ENCODE assay signal across 8 cellular contexts in the genomic region with DNA sequence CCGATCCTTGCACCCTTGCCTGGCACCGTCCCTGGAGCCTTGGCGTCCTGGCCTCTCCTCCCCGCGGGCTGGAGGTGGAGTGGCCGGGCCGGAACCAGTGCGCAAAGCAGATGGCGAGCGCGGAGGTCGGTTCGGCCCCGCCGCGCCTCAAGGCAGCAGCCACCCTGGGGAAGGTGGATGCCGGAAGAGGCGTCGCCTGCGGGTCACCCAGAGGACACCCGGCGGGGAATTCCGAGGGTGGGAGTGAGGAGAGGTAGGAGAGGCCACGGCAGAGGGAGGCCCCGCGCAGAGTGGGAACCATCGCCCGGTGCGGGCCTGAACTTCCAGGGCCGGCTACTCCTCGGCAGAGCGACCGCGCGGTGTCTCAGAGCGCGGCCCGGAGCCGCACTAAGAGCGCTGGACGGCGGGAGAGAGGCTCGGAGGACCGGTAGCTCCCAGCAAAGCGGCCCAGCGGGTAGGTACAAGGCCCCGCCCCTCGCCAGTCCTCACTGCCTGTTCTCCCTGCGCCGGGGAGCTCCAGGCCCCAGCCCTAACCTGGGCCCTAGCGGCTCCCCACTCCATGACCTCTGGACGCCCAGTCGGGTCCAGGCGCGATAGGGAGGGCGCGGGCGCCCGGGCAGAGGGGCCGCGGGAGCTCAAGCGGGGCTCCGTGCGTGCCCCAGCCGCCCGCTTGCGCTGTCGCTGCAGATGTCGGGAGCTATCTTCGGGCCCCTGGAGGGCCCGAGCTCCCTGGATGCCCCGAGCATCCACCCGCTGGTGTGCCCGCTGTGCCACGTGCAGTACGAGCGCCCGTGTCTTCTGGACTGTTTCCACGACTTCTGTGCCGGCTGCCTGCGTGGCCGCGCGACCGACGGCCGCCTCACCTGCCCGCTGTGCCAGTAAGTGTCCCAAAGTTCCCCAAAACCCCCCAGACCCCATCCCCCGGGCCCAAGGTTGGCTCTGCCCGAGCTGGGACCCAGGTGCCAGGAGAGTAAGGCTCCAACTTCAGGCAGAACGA. TPM values are rescaled to one million over a fixed set of nuclear protein-coding genes. Genes with fewer than 3 reads are reported as not detected.
DNase-seq lines count a peak whose midpoint lies in the region; ATAC-seq, FAIRE-seq and TF ChIP-seq lines count a peak whose summit lies in the region.

TSS of gene RNF207 (plus strand) at position 271 of the 997 bp plus-strand sequence. CDS start at position 688, 417 bp downstream.

- H3K4me1 ChIP-seq in HUES64 (ENCODE audit: insufficient read depth, low read length): peaks cover 4% of the 10 kb centered on the region
- H3K4me1 ChIP-seq in H1 (replicated peaks in 1 of 4; ENCODE audit: control insufficient read depth in 3 of 4, insufficient read depth in 4 of 4, low read length in 3 of 4): peaks cover 0 to 31% (median 24%) of the 10 kb centered on the region in 4 experiments; a peak in 6 of 7 replicates

- peak within 1 kb of the TSS; percentile 72 for H2BK120ac ChIP-seq in H1 (replicated peaks; ENCODE audit: low read depth, low read length)

- H3K14ac ChIP-seq in H1 (ENCODE audit: insufficient read length): no peak within 1 kb of the TSS

- peak within 1 kb of the TSS; percentile 54 for H3K4me3 ChIP-seq in AG10803 (ENCODE audit: low read length)
- peak within 1 kb of the TSS; percentile 48 for H3K4me3 ChIP-seq in HUES64 (ENCODE audit: low read length)
- H3K4me3 ChIP-seq in H1 (ENCODE audit: extremely low read depth in 1 of 4, insufficient read depth in 2 of 4, low read depth in 3 of 4, low read length in 4 of 4): peak within 1 kb of the TSS; percentile 35 to 61 (median 48)

- H3K56ac ChIP-seq in H1 (replicated peaks; ENCODE audit: insufficient read length, low read depth, low read length): peak within 1 kb of the TSS; percentile 46

- no peak within 1 kb of the TSS for H3K9ac ChIP-seq in HUES64 (ENCODE audit: low read depth, low read length)
- H3K9ac ChIP-seq in H1 (replicated peaks in 1 of 4; ENCODE audit: extremely low read depth in 1 of 4, low read depth in 3 of 4, low read length in 3 of 4): no peak within 1 kb of the TSS

- TF ChIP-seq CTCF in AG10803 (conservative IDR thresholded peaks at IDR 0.05; ENCODE audit: low read length) (no peak), H1 (IDR thresholded peaks at IDR 0.05; ENCODE audit: control extremely low read depth in 1 of 3, insufficient read depth in 1 of 3, low read depth in 1 of 3, low read length in 3 of 3) (no peak)

- 20% methylated on average over 91 of the region's 91 CpGs for WGBS in HUES64
- 9% methylated on average over 33 of the region's 91 CpGs; no CpG with 5 or more reads in 1 of the 2 experiments for WGBS in H1 (ENCODE audit: extremely low coverage in 1 of 2, insufficient coverage in 1 of 2, insufficient read length in 1 of 2, insufficient replicate concordance in 2 of 2, low coverage in 1 of 2, low lambda C conversion rate in 2 of 2, missing lambda C conversion rate in 1 of 2), 2 experiments

- peak within 1 kb of the TSS; percentile 51 for H4K5ac ChIP-seq in H1 (ENCODE audit: insufficient read length, low read depth, low read length)

- peak within 1 kb of the TSS; percentile 25; the same call in 1 of the 2 replicates for H3K27ac ChIP-seq in HUES64 (ENCODE audit: low read depth, low read length)
- no peak within 1 kb of the TSS for H3K27ac ChIP-seq in H1 (ENCODE audit: low read depth, low read length)

- H3K18ac ChIP-seq in H1 (ENCODE audit: extremely low read depth, low read length): peak within 1 kb of the TSS; percentile 71

- peak within 1 kb of the TSS; percentile 57 to 92 for H3K4me2 ChIP-seq in H1 (ENCODE audit: insufficient read depth in 1 of 2, low read depth in 2 of 2, low read length in 2 of 2)

- peaks cover 0 to 7% of the 10 kb centered on the region in 2 experiments for H4K20me1 ChIP-seq in H1 (replicated peaks in 1 of 2; ENCODE audit: control insufficient read depth in 1 of 2, insufficient read depth in 2 of 2, low read length in 2 of 2)

- TF ChIP-seq EP300 in H1 (IDR thresholded peaks at IDR 0.05; ENCODE audit: borderline replicate concordance in 1 of 2, low read depth in 2 of 2, low read length in 2 of 2): no peak

- POLR2A ChIA-PET in H1 (lab: Charles Lee; ENCODE audit: partially characterized antibody): interaction anchor here (0.7 to 5.6 kb wide), 22 partner anchors 8 to 341 kb away, joined by 3 to 78 read pairs (median 4); partner anchors contain the start of genes HES3, ICMT, RPL22 and TNFRSF25

- H3K23me2 ChIP-seq in H1 (ENCODE audit: low read depth, low read length): peaks cover 20% of the 10 kb centered on the region; the same call in 1 of the 2 replicates

- peak within 1 kb of the TSS; percentile 84; the same call in 1 of the 2 replicates for H2BK12ac ChIP-seq in H1 (ENCODE audit: low read depth, low read length)

- 0 out of 2 replicates have a peak within 1 kb of the TSS, but pooled peaks have one; percentile 46 for H2BK15ac ChIP-seq in H1 (ENCODE audit: low read length)

- no peak within 1 kb of the TSS for H3K23ac ChIP-seq in H1 (ENCODE audit: insufficient read length)

- H3K4ac ChIP-seq in H1 (replicated peaks; ENCODE audit: insufficient read length, low read depth, low read length): no peak within 1 kb of the TSS

- H3K9me3 ChIP-seq in HUES64 (ENCODE audit: insufficient read depth, low read depth, low read length) (no peaks in the 10 kb centered on the region), H1 (ENCODE audit: insufficient read depth in 2 of 2, low read depth in 1 of 2, low read length in 1 of 2) (no peaks in the 10 kb centered on the region)

- H2BK20ac ChIP-seq in H1 (ENCODE audit: low read length): no peak within 1 kb of the TSS; the same call in 1 of the 2 replicates

- 0 out of 2 replicates have a peak within 1 kb of the TSS, but pooled peaks have one; percentile 65 for H2AK5ac ChIP-seq in H1 (ENCODE audit: low read depth, low read length)

- no peaks in the 10 kb centered on the region for H3K79me2 ChIP-seq in H1 (ENCODE audit: control insufficient read depth in 1 of 2, insufficient read depth in 2 of 2, low read length in 2 of 2)

- no peak for FAIRE-seq in H1 (lab: Jason Lieb, UNC)

- H3K36me3 ChIP-seq in HUES64 (ENCODE audit: insufficient read depth, low read length): no peaks in the 10 kb centered on the region
- no peaks in the 10 kb centered on the region for H3K36me3 ChIP-seq in H1 (ENCODE audit: control insufficient read depth in 2 of 4, insufficient read depth in 4 of 4, low read length in 3 of 4)

- DNase-seq in AG10803 (ENCODE audit: low read depth) (peak; percentile 58), GM19238 (ENCODE audit: insufficient read length, low spot score) (peak; percentile 86), H1 (ENCODE audit: low read depth in 1 of 2, low spot score in 2 of 2) (peak in 1 of 2 experiments; percentile 87), mucosa of gallbladder (ENCODE audit: low spot score) (no peak)
- DNase-seq in activated CD4-positive, alpha-beta T cell treated with anti-CD3 and anti-CD28 coated beads, Interleukin-2, amount 50 U/mL, for 48 hours: peak; percentile 83 to 86
- peak in 4 of 6 experiments; percentile 27 to 42 (median 33) for DNase-seq in stimulated activated naive CD4-positive, alpha-beta T cell (lab: John Stamatoyannopoulos, UW)

- H4K8ac ChIP-seq in H1 (ENCODE audit: extremely low read depth, insufficient read depth, low read length): peak within 1 kb of the TSS; percentile 75; the same call in 1 of the 2 replicates

- no peak within 1 kb of the TSS for H2BK5ac ChIP-seq in H1 (ENCODE audit: low read depth, low read length)

- H3K27me3 ChIP-seq in HUES64 (ENCODE audit: insufficient read depth, low read length): peaks cover 48% of the 10 kb centered on the region
- peaks cover 1 to 52% (median 40%) of the 10 kb centered on the region in 4 experiments for H3K27me3 ChIP-seq in H1 (replicated peaks in 1 of 4; ENCODE audit: control insufficient read depth in 3 of 4, extremely low read depth in 1 of 4, insufficient read depth in 3 of 4, low read length in 3 of 4)

- H4K91ac ChIP-seq in H1 (replicated peaks; ENCODE audit: insufficient read length, low read length): peak within 1 kb of the TSS; percentile 89

- no peaks in the 10 kb centered on the region for H3K79me1 ChIP-seq in H1 (ENCODE audit: low read depth, low read length)

- CTCF ChIA-PET in H1 (lab: Charles Lee; ENCODE audit: partially characterized antibody): interaction anchor here (0.7 to 17.1 kb wide), 17 partner anchors 10 to 213 kb away, joined by 3 to 353 read pairs (median 4); partner anchors contain the start of genes HES2, HES3 and ICMT

- TF ChIP-seq POLR2A in H1 (IDR thresholded peaks at IDR 0.05; ENCODE audit: control extremely low read depth in 1 of 2, low read depth in 2 of 2, low read length in 2 of 2): 0 out of 3 replicates have a peak, but pooled peaks of 1 of the 2 experiments have one; percentile 36

- TF ChIP-seq RAD21 in H1 (IDR thresholded peaks at IDR 0.05 in 1 of 2, conservative IDR thresholded peaks at IDR 0.05 in 1 of 2; ENCODE audit: low read depth in 2 of 2, low read length in 2 of 2): no peak

- ATAC-seq in GM21526 (IDR thresholded peaks at IDR 0.05; ENCODE audit: low FRiP score, unreplicated experiment): no peak

- peak within 1 kb of the TSS; percentile 58; the same call in 1 of the 2 replicates for H2AFZ ChIP-seq in H1 (ENCODE audit: low read length)

TF ChIP-seq in H1, 55 proteins besides CTCF, POLR2A, EP300 and RAD21 (continues in another document):
- TF ChIP-seq SIN3A (conservative IDR thresholded peaks at IDR 0.05 in 1 of 2, IDR thresholded peaks at IDR 0.05 in 1 of 2; ENCODE audit: low read depth in 1 of 2, low read length in 2 of 2) (peak in 1 of 2 experiments; percentile 4; a peak in 1 of 4 replicates), ZNF274 (IDR thresholded peaks at IDR 0.05; ENCODE audit: borderline replicate concordance, extremely low read depth, low read length) (no peak), TBP (IDR thresholded peaks at IDR 0.05; ENCODE audit: low read depth, low read length) (peak; percentile 28; the same call in 1 of the 2 replicates), TAF7 (optimal IDR thresholded peaks at IDR 0.05; ENCODE audit: borderline replicate concordance, low read depth, low read length) (peak; percentile 16), MAFK (IDR thresholded peaks at IDR 0.05; ENCODE audit: low read depth, low read length) (no peak), RFX5 (IDR thresholded peaks at IDR 0.05; ENCODE audit: borderline replicate concordance, low read depth, low read length) (no peak), KDM4A (IDR thresholded peaks at IDR 0.05; ENCODE audit: low read depth, low read length, severe bottlenecking) (peak; percentile 90)

RNA-seq across cellular contexts. Expression of gene RNF207, which starts in this region (rescaled TPM):
- 0.80 TPM for polyA plus RNA-seq in HUES64 (2013, experiment 1 of 2)
- 2.5 TPM for polyA plus RNA-seq in HUES64 (2013, experiment 2 of 2)
- 3.9 and 4.2 TPM in 2 replicates for total RNA-seq in H1 (2021; fragmentation: NEBNext Ultra II Directional; extraction: Animal tissue kit (Norgen Biotek cat#: 25700))
- 5.4 and 15.9 TPM in 2 replicates for polyA plus RNA-seq in H1 (2011; rRNA removed)
- polyA plus RNA-seq in H1 (2011; cell fraction: cytosol; rRNA removed): 9.2 TPM
- 47.4 TPM for polyA plus RNA-seq in H1 (2011; cell fraction: nucleus; rRNA removed)
- 2.6 to 5.0 TPM (median 3.8 TPM) in 4 replicates for polyA plus RNA-seq in H1 (2012, experiment 1 of 2)
- 2.8 TPM for polyA plus RNA-seq in H1 (2012, experiment 2 of 2)
- 4.3 TPM for polyA plus RNA-seq in H1 (2013, experiment 1 of 2)
- polyA plus RNA-seq in H1 (2013, experiment 2 of 2): 3.0 TPM
- polyA minus RNA-seq in H1 (2011; rRNA and poly(A)+ RNA removed): 4.7 and 6.1 TPM in 2 replicates
- polyA minus RNA-seq in H1 (2011; cell fraction: cytosol; rRNA and poly(A)+ RNA removed): 5.7 TPM
- 17.2 TPM for polyA minus RNA-seq in H1 (2011; cell fraction: nucleus; rRNA and poly(A)+ RNA removed)
- total RNA-seq in mucosa of gallbladder: 26.6 TPM
